Comparison of ENCODE assay signal across 9 cellular contexts in the genomic region with DNA sequence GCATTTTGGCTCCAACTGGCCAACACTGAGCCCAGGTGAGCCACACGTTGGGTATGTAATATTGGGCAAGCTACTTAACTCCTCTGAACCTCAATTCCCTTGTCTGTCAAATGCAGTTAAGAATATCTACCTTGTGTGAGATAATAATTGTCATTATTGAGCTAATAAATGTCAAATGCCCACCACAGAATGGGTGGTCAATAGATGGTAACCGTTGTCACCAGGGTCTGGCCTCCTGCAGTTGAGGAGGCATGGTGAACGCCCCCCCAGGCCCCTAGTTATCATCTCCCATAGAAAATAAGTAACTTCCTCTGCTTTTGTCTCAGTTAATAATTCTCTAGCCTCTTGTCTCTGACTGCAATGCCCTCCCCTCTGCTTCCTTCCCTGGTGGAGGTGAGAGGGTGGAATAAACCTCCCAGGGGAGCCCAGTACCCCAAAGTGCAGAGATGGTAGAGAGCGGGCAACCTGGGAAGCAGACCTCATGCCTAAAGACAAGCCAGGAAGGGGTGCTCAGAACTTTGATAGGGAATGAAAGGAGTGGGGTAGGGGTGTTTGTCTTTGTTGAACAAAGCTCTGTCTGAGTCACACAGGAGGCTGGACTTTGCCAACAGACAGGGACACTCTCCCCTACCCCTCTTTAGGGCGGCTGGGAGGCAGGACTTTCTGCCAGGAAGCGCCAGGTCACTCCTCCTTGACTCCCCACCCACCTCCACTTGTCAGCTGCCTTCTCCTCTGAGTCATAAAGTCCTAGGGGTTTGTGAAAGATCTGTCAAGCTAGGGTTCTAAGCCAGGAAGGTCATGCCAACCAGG. TPM values are rescaled to one million over a fixed set of nuclear protein-coding genes. Genes with fewer than 3 reads are reported as not detected.
DNase-seq lines count a peak whose midpoint lies in the region; ATAC-seq and TF ChIP-seq lines count a peak whose summit lies in the region.
"Had no signal": no experiment of that assay in that cellular context is flagged by ENCODE, and none has a peak within 500 bp of the region (broad histone marks: within the 10 kb centered on the region; RNA-seq: fewer than 3 reads in every experiment).

No MANE protein-coding gene starts in this region.

- H3K4me1 ChIP-seq in gastrocnemius medialis, result peaks cover 6 to 19% of the 10 kb centered on the region in 2 donors
- H3K4me1 ChIP-seq in MM.1S (ENCODE audit: low read length), result no peaks in the 10 kb centered on the region
- H3K4me1 ChIP-seq in OCI-LY7 (ENCODE audit: insufficient read depth, low read length, poor library complexity, severe bottlenecking), result no peaks in the 10 kb centered on the region

- H2AFZ ChIP-seq in MM.1S (ENCODE audit: low read length) (no peak overlapping the region), OCI-LY7 (ENCODE audit: low read length) (no peak overlapping the region)

- ATAC-seq in gastrocnemius medialis, result peak; percentile 41 to 71

- H3K9me2 ChIP-seq in MM.1S (replicated peaks; ENCODE audit: insufficient read depth, low read length), result no peaks in the 10 kb centered on the region
- H3K9me2 ChIP-seq in OCI-LY7 (ENCODE audit: insufficient read depth, low read length), result no peaks in the 10 kb centered on the region

- DNase-seq in NOMO-1 treated with DMSO at 0.1 percent for 48 hours (lab: John Stamatoyannopoulos, UW; ENCODE audit: unreplicated experiment) (peak; percentile 1), NOMO-1 treated with dmso at 0.1 percent for 144 hours (lab: John Stamatoyannopoulos, UW; ENCODE audit: unreplicated experiment) (no peak), NCI-H69 (lab: John Stamatoyannopoulos, UW) (peak; percentile 35), epithelial cell of esophagus (ENCODE audit: low read depth) (peak; percentile 73), gastrocnemius medialis (peak in 1 of 2 donors; percentile 50), MM.1S (no peak), OCI-LY7 (ENCODE audit: low spot score) (no peak), GOT3 (lab: John Stamatoyannopoulos, UW) (no peak)

- intact Hi-C loops in gastrocnemius medialis (cut with DNase I; ENCODE audit: low total_unique reads), result no loop called here
- intact Hi-C loops in OCI-LY7 (cut with micrococcal nuclease; ENCODE audit: unreplicated experiment), result no loop called here

- no peaks in the 10 kb centered on the region for H3K79me2 ChIP-seq in MM.1S (ENCODE audit: low read length)
- no peaks in the 10 kb centered on the region for H3K79me2 ChIP-seq in OCI-LY7 (ENCODE audit: insufficient read depth, low read depth, low read length)

- H3K9me3 ChIP-seq in gastrocnemius medialis (no peaks in the 10 kb centered on the region), MM.1S (replicated peaks; ENCODE audit: insufficient read depth, low read length) (no peaks in the 10 kb centered on the region), OCI-LY7 (ENCODE audit: low read length) (no peaks in the 10 kb centered on the region)

- no peak for TF ChIP-seq CTCF in epithelial cell of esophagus (IDR thresholded peaks at IDR 0.05; ENCODE audit: insufficient read depth, low read depth, low read length, missing control alignments)
- TF ChIP-seq CTCF in gastrocnemius medialis (IDR thresholded peaks at IDR 0.05 in 4 of 5, conservative IDR thresholded peaks at IDR 0.05 in 1 of 5), result no peak
- no peak for TF ChIP-seq CTCF in MM.1S (IDR thresholded peaks at IDR 0.05; ENCODE audit: low read length)
- TF ChIP-seq CTCF in OCI-LY7 (conservative IDR thresholded peaks at IDR 0.05; ENCODE audit: low read length), result no peak

- no peak for TF ChIP-seq POLR2A in gastrocnemius medialis (IDR thresholded peaks at IDR 0.05)

- no peaks in the 10 kb centered on the region for H3F3A ChIP-seq in MM.1S (ENCODE audit: insufficient read depth, low read length)

- in situ Hi-C loops in gastrocnemius medialis (cut with MboI; ENCODE audit: low sequenced_read_pairs in 4 of 4), result loop anchor here in 1 of 4 donors (25.0 kb wide), 1 partner anchor 1053 kb away; no protein-coding TSS in a partner anchor

- POLR2A ChIA-PET in OCI-LY7 (lab: Charles Lee), result no interaction called here

- H3K27me3 ChIP-seq in gastrocnemius medialis, result no peaks in the 10 kb centered on the region
- no peaks in the 10 kb centered on the region for H3K27me3 ChIP-seq in MM.1S (replicated peaks; ENCODE audit: insufficient read depth, low read length)

- peak overlapping the region in 1 of 4 donors; percentile 21 for H3K27ac ChIP-seq in gastrocnemius medialis
- no peak overlapping the region for H3K27ac ChIP-seq in MM.1S (ENCODE audit: low read length)
- H3K27ac ChIP-seq in OCI-LY7 (ENCODE audit: low read depth, low read length, poor library complexity, severe bottlenecking), result no peak overlapping the region

- H3K36me3 ChIP-seq in gastrocnemius medialis (no peaks in the 10 kb centered on the region), MM.1S (replicated peaks; ENCODE audit: insufficient read depth, low read length) (no peaks in the 10 kb centered on the region), OCI-LY7 (ENCODE audit: insufficient read depth, low read length) (no peaks in the 10 kb centered on the region)

- no peak overlapping the region for H3K4me3 ChIP-seq in epithelial cell of esophagus (ENCODE audit: low read length)
- H3K4me3 ChIP-seq in gastrocnemius medialis, result no peak overlapping the region
- no peak overlapping the region for H3K4me3 ChIP-seq in MM.1S (ENCODE audit: low read length)
- no peak overlapping the region for H3K4me3 ChIP-seq in OCI-LY7 (ENCODE audit: low read depth, low read length, poor library complexity, severe bottlenecking)

- no peak overlapping the region for H3K9ac ChIP-seq in MM.1S (ENCODE audit: low read length)

- H3K4me2 ChIP-seq in MM.1S (ENCODE audit: low read depth, low read length) (no peak overlapping the region), OCI-LY7 (ENCODE audit: low read length) (no peak overlapping the region)

- CTCF ChIA-PET in OCI-LY7 (lab: Charles Lee; ENCODE audit: unreplicated experiment), result interaction anchor here (0.6 kb wide), 2 partner anchors 278 to 1677 kb away, joined by 3 read pairs; no protein-coding TSS in a partner anchor

- H4K20me1 ChIP-seq in MM.1S (ENCODE audit: insufficient read depth, low read length), result no peaks in the 10 kb centered on the region
- H4K20me1 ChIP-seq in OCI-LY7 (ENCODE audit: insufficient read depth, low read length), result no peaks in the 10 kb centered on the region

- BruUV-seq in OCI-LY7 (replicated peaks; lab: Mats Ljungman, UMichigan), result no TSS peak

RNA-seq across cellular contexts. Expression of gene UNC5CL, which starts 1.3 kb away (rescaled TPM):
- total RNA-seq in gastrocnemius medialis (under 1 TPM; 0.20 to 0.52 (median 0.29) TPM), OCI-LY7 (2022) (0.49 and 0.63 TPM in 2 replicates)
- 0.62 and 0.85 TPM in 2 replicates for total RNA-seq in OCI-LY7 (2014; rRNA removed; shearing (Covaris generic))

RNA-seq across cellular contexts. Expression of gene TSPO2, which starts 2.0 kb away (rescaled TPM):
- total RNA-seq in gastrocnemius medialis (not detected), OCI-LY7 (2022) (not detected in 2 replicates)
- not detected in 2 replicates for total RNA-seq in OCI-LY7 (2014; rRNA removed; shearing (Covaris generic))
- total RNA-seq: naive thymus-derived CD4-positive, alpha-beta T cell had no signal

RNA-seq across cellular contexts. Expression of gene APOBEC2, which starts 12.7 kb away (rescaled TPM):
- total RNA-seq in gastrocnemius medialis (100 to 1,000 TPM in 2 of 4 donors, 10 to 100 TPM in 2; 93.9 to 315 (median 106) TPM), OCI-LY7 (2022) (not detected in 2 replicates)
- not detected in 2 replicates for total RNA-seq in OCI-LY7 (2014; rRNA removed; shearing (Covaris generic))
- total RNA-seq: naive thymus-derived CD4-positive, alpha-beta T cell had no signal

RNA-seq across cellular contexts. Expression of gene OARD1, which starts 31.9 kb away (rescaled TPM):
- total RNA-seq in gastrocnemius medialis (10 to 100 TPM; 14.3 to 20.2 (median 15.1) TPM), OCI-LY7 (2022) (41.6 and 47.9 TPM in 2 replicates)
- total RNA-seq in OCI-LY7 (2014; rRNA removed; shearing (Covaris generic)), result 19.5 and 21.0 TPM in 2 replicates

RNA-seq across cellular contexts. Expression of gene NFYA, which starts 32.5 kb away (rescaled TPM):
- total RNA-seq in gastrocnemius medialis, result 10 to 100 TPM in 2 of 4 donors, 1 to 10 TPM in 2; 7.2 to 11.6 (median 9.7) TPM
- 23.5 and 29.5 TPM in 2 replicates for total RNA-seq in OCI-LY7 (2014; rRNA removed; shearing (Covaris generic))
- total RNA-seq in OCI-LY7 (2022), result 46.4 and 47.9 TPM in 2 replicates

Comparison
In these comparisons a context has a peak if more than half of its experiments do, and no peak if none do; other contexts are left out.
1. DNase-seq: peak in NOMO-1 treated with DMSO at 0.1 percent for 48 hours (single experiment), NCI-H69 (single experiment) and epithelial cell of esophagus (single experiment); none in NOMO-1 treated with dmso at 0.1 percent for 144 hours (single experiment), MM.1S (single experiment), OCI-LY7 (single experiment) and GOT3 (single experiment).
2. RNA of gene APOBEC2, which starts 12.7 kb away (total RNA-seq): 93.9 to 315 TPM in gastrocnemius medialis; not detected in OCI-LY7; every median in the first group is over 10 times any median in the second.